In genomic region chr19:45598267-45599011, GRCh38 we compare ENCODE assay signal across 9 cellular contexts. TPM values are rescaled to one million over a fixed set of nuclear protein-coding genes. Genes with fewer than 3 reads are reported as not detected.
DNase-seq lines count a peak whose midpoint lies in the region; ATAC-seq and TF ChIP-seq lines count a peak whose summit lies in the region.
"Had no signal": no experiment of that assay in that cellular context is flagged by ENCODE, and none has a peak within 500 bp of the region (broad histone marks: within the 10 kb centered on the region; RNA-seq: fewer than 3 reads in every experiment).

No MANE protein-coding gene starts in this region.

- H3K4me3 ChIP-seq in lower lobe of right lung (peak overlapping the region; percentile 39), aorta (ENCODE audit: low read length in 2 of 2) (no peak overlapping the region), tibial artery (peak overlapping the region in 1 of 2 donors; percentile 2)

- no peak for TF ChIP-seq CTCF in lower lobe of right lung (IDR thresholded peaks at IDR 0.05)
- TF ChIP-seq CTCF in tibial artery (IDR thresholded peaks at IDR 0.05) = no peak

- DNase-seq in left cardiac atrium = peak; percentile 61
- no peak for DNase-seq in Right ventricle myocardium superior
- DNase-seq in lower lobe of right lung = no peak
- DNase-seq in middle frontal gyrus (ENCODE audit: extremely low spot score, low spot score) = no peak
- DNase-seq in ecto neural progenitor cell (ENCODE audit: low spot score) = no peak
- no peak for DNase-seq in aorta
- DNase-seq in tibial artery = no peak

- H3K9me3 ChIP-seq in lower lobe of right lung (no peaks in the 10 kb centered on the region), aorta (ENCODE audit: control insufficient read depth, low read length) (no peaks in the 10 kb centered on the region), tibial artery (no peaks in the 10 kb centered on the region)

- peaks cover 38% of the 10 kb centered on the region for H3K27me3 Mint-ChIP-seq in activated naive CD8-positive, alpha-beta T cell

- H3K27ac Mint-ChIP-seq in activated naive CD8-positive, alpha-beta T cell = no peak overlapping the region

- H3K27ac ChIP-seq in lower lobe of right lung (peak overlapping the region; percentile 41), aorta (ENCODE audit: low read depth in 1 of 2, low read length in 2 of 2) (no peak overlapping the region), tibial artery (no peak overlapping the region)

- H3K9me3 Mint-ChIP-seq in activated naive CD8-positive, alpha-beta T cell (ENCODE audit: low read depth) = no peaks in the 10 kb centered on the region

- H3K4me1 ChIP-seq in lower lobe of right lung (peaks cover 41% of the 10 kb centered on the region), aorta (ENCODE audit: control insufficient read depth in 1 of 2, insufficient read depth in 2 of 2, low read length in 2 of 2) (no peaks in the 10 kb centered on the region), tibial artery (peaks cover 0 to 17% (median 8%) of the 10 kb centered on the region in 4 donors)

- WGBS in aorta, 2 donors = 4 to 6% methylated on average over 21 to 22 of the region's 22 CpGs

- H3K36me3 ChIP-seq in lower lobe of right lung (no peaks in the 10 kb centered on the region), aorta (ENCODE audit: control insufficient read depth in 1 of 2, insufficient read depth in 2 of 2, low read length in 1 of 2) (no peaks in the 10 kb centered on the region), tibial artery (no peaks in the 10 kb centered on the region)

- peak overlapping the region; percentile 69 for H3K4me3 Mint-ChIP-seq in activated naive CD8-positive, alpha-beta T cell

- H3K27me3 ChIP-seq in lower lobe of right lung (ENCODE audit: low read depth) (peaks cover 58% of the 10 kb centered on the region), aorta (ENCODE audit: control insufficient read depth in 1 of 2, insufficient read depth in 2 of 2, low read length in 1 of 2) (no peaks in the 10 kb centered on the region), tibial artery (peaks cover 5 to 94% of the 10 kb centered on the region in 2 donors)

- ATAC-seq in left cardiac atrium (peak; percentile 27 to 43), Right ventricle myocardium superior (ENCODE audit: poor library complexity) (no peak), lower lobe of right lung (peak in 1 of 2 donors; percentile 17), aorta (ENCODE audit: low FRiP score) (no peak)

- intact Hi-C loops in left cardiac atrium (cut with DNase I) = no loop called here
- intact Hi-C loops in Right ventricle myocardium superior (cut with DNase I) = no loop called here
- intact Hi-C loops in lower lobe of right lung (cut with DNase I) = no loop called here
- intact Hi-C loops in aorta (cut with DNase I) = no loop called here
- intact Hi-C loops in tibial artery (cut with DNase I; ENCODE audit: low total_unique reads) = no loop called here

- no peaks in the 10 kb centered on the region for H3K36me3 Mint-ChIP-seq in activated naive CD8-positive, alpha-beta T cell

- H3K4me1 Mint-ChIP-seq in activated naive CD8-positive, alpha-beta T cell (ENCODE audit: low read depth) = peaks cover 34% of the 10 kb centered on the region

RNA-seq across cellular contexts. Expression of gene GPR4, which starts 3.6 kb away (rescaled TPM):
- total RNA-seq in left cardiac atrium (10 to 100 TPM in 1 of 2 donors, 1 to 10 TPM in 1; 5.2 to 17.7 TPM), Right ventricle myocardium superior (5.3 TPM), lower lobe of right lung (10.5 TPM), aorta (10 to 100 TPM; 10.6 to 10.9 TPM)
- 1 to 10 TPM in 1 of 2 donors, under 1 TPM in 1; 0.63 to 1.2 TPM for polyA plus RNA-seq in aorta
- total RNA-seq: T-helper 2 cell treated with Interferon-gamma antibody and Interleukin-4, amounts not matched to agents 100 ng/mL and 5 ng/mL, for 36 hours had no signal

RNA-seq across cellular contexts. Expression of gene OPA3, which starts 13.8 kb away (rescaled TPM):
- 10 to 100 TPM; 19.1 to 27.1 TPM for total RNA-seq in left cardiac atrium
- 22.8 TPM for total RNA-seq in Right ventricle myocardium superior
- 11.3 TPM for total RNA-seq in lower lobe of right lung
- 1 to 10 TPM; 8.6 to 8.8 TPM for total RNA-seq in aorta
- polyA plus RNA-seq in aorta = 1 to 10 TPM; 2.0 to 2.8 TPM

RNA-seq across cellular contexts. Expression of gene EML2, which starts 40.8 kb away (rescaled TPM):
- total RNA-seq in left cardiac atrium (10 to 100 TPM; 30.1 to 34.8 TPM), Right ventricle myocardium superior (30.6 TPM), lower lobe of right lung (51.4 TPM), aorta (10 to 100 TPM; 42.4 to 52.9 TPM)
- polyA plus RNA-seq in aorta = 10 to 100 TPM; 21.7 to 48.1 TPM

Comparison
In these comparisons a context has a peak if more than half of its experiments do, and no peak if none do; other contexts are left out.
1. ATAC-seq: peak in left cardiac atrium (2 of 2); none in Right ventricle myocardium superior (single experiment) and aorta (single experiment).